In genomic region chr20:41567615-41568014, GRCh38 we compare ENCODE assay signal across 18 cellular contexts.
"Had no signal": no experiment of that assay in that cellular context is flagged by ENCODE, and none has a peak within 500 bp of the region (broad histone marks: within the 10 kb centered on the region; RNA-seq: fewer than 3 reads in every experiment).

No MANE protein-coding gene starts in this region.

- H3K9me3 ChIP-seq: esophagus muscularis mucosa, gastrocnemius medialis, heart right ventricle, neutrophil, psoas muscle, suprapubic skin, thyroid gland, upper lobe of left lung, uterus had no signal

- H3K27me3 ChIP-seq: esophagus muscularis mucosa, gastrocnemius medialis, heart right ventricle, neutrophil, suprapubic skin, thyroid gland, upper lobe of left lung, uterus had no signal

- H3K4me3 ChIP-seq: esophagus muscularis mucosa, gastrocnemius medialis, heart right ventricle, psoas muscle, skin epidermis, suprapubic skin, thyroid gland, upper lobe of left lung, uterus had no signal

- H3K36me3 ChIP-seq: esophagus muscularis mucosa, gastrocnemius medialis, heart right ventricle, neutrophil, thyroid gland, upper lobe of left lung, uterus had no signal

- H3K27ac ChIP-seq: epithelial cell of prostate, esophagus muscularis mucosa, gastrocnemius medialis, heart right ventricle, neutrophil, psoas muscle, skin epidermis, suprapubic skin, thyroid gland, upper lobe of left lung, uterus had no signal

- DNase-seq: effector memory CD8-positive, alpha-beta T cell; gastrocnemius medialis; heart right ventricle; mesendoderm; naive thymus-derived CD8-positive, alpha-beta T cell; psoas muscle; retina; stimulated activated CD4-positive, alpha-beta T cell treated with anti-CD3 and anti-CD28 coated beads, Interleukin-12 subunit alpha, Interleukin-12 subunit beta, amount 100 ng/mL, for 4 hours; stimulated activated naive CD8-positive, alpha-beta T cell treated with anti-CD3 and anti-CD28 coated beads, Interleukin-15, Interleukin-2, amounts not matched to agents 100 U/mL and 50 U/mL, for 24 hours; thyroid gland; upper lobe of left lung; uterus had no signal

- ATAC-seq: effector memory CD8-positive, alpha-beta T cell; gastrocnemius medialis; naive thymus-derived CD8-positive, alpha-beta T cell; psoas muscle; sciatic nerve; stimulated activated naive CD8-positive, alpha-beta T cell treated with anti-CD3 and anti-CD28 coated beads, Interleukin-15, Interleukin-2, amounts not matched to agents 100 U/mL and 50 U/mL, for 24 hours had no signal
